ENCODE assay signal across 1 cellular context in genomic region chr16:56910114-56910511, GRCh38.
TF ChIP-seq lines count a peak whose summit lies in the region.

No MANE protein-coding gene starts in this region.

TF ChIP-seq in GM23338, 12 proteins besides CTCF, POLR2A, EP300 and RAD21:
- TF ChIP-seq EZH2phosphoT487 (IDR thresholded peaks at IDR 0.05; ENCODE audit: unreplicated experiment) (no peak), STAT1 (IDR thresholded peaks at IDR 0.05; ENCODE audit: unreplicated experiment) (no peak), CREB1 (CRISPR knock-in tag; IDR thresholded peaks at IDR 0.05; ENCODE audit: low read depth) (no peak), REST (IDR thresholded peaks at IDR 0.05; ENCODE audit: unreplicated experiment) (no peak), NANOG (IDR thresholded peaks at IDR 0.05; ENCODE audit: borderline replicate concordance) (no peak)
